In genomic region chr18:6155707-6156106, GRCh38 we compare ENCODE assay signal across 26 cellular contexts.
"Had no signal": no experiment of that assay in that cellular context is flagged by ENCODE, and none has a peak within 500 bp of the region (broad histone marks: within the 10 kb centered on the region; RNA-seq: fewer than 3 reads in every experiment).

No MANE protein-coding gene starts in this region.

- H3K36me3 ChIP-seq: stomach, thoracic aorta, thyroid gland, tibial artery, transverse colon, upper lobe of right lung, uterus, vagina had no signal

- H3K27ac ChIP-seq: stomach, suprapubic skin, testis, thoracic aorta, thyroid gland, tibial artery, tibial nerve, transverse colon, upper lobe of left lung, upper lobe of right lung, uterus, vagina had no signal

- H3K4me1 ChIP-seq: stomach, suprapubic skin, testis, thyroid gland, tibial artery, tibial nerve, transverse colon, upper lobe of left lung, upper lobe of right lung, uterus, vagina had no signal

- H3K27me3 ChIP-seq: stomach, suprapubic skin, testis, thyroid gland, tibial artery, tibial nerve, transverse colon, upper lobe of left lung, upper lobe of right lung, uterus, vagina had no signal

- H3K4me3 ChIP-seq: stomach, suprapubic skin, testis, thoracic aorta, thyroid gland, tibial artery, tibial nerve, transverse colon, upper lobe of left lung, upper lobe of right lung, uterus, vagina had no signal

- DNase-seq: stimulated activated CD4-positive, alpha-beta T cell treated with anti-CD3 and anti-CD28 coated beads, Interleukin-2, amount 100 ng/mL, for 48 hours; stimulated activated CD4-positive, alpha-beta T cell treated with anti-CD3 and anti-CD28 coated beads, Interleukin-4, amount 100 ng/mL, for 1 hour; stimulated activated CD4-positive, alpha-beta T cell treated with anti-CD3 and anti-CD28 coated beads, Interleukin-4, amount 100 ng/mL, for 24 hours; stimulated activated CD4-positive, alpha-beta T cell treated with anti-CD3 and anti-CD28 coated beads, Interleukin-4, amount 100 ng/mL, for 4 hours; stimulated activated CD8-positive, alpha-beta memory T cell treated with anti-CD3 and anti-CD28 coated beads, Interleukin-4, amount 100 ng/mL, for 48 hours; stimulated activated naive B cell treated with anti-CD40 and anti-IgM and Interleukin-4, amounts not matched to agents 10 μg/mL and 1 μg/mL and 100 μg/mL, for 72 hours; stimulated activated naive CD4-positive, alpha-beta T cell; stimulated activated naive CD4-positive, alpha-beta T cell treated with Interleukin-2 at 50 U/mL for 16 hours; stimulated activated naive CD8-positive, alpha-beta T cell treated with anti-CD3 and anti-CD28 coated beads, Interleukin-15, amount 100 ng/mL, for 72 hours; stimulated activated naive CD8-positive, alpha-beta T cell treated with anti-CD3 and anti-CD28 coated beads, Interleukin-15, Interleukin-2, amounts not matched to agents 100 U/mL and 50 U/mL, for 24 hours; stomach; substantia nigra; testis; thyroid gland; tibial artery; transverse colon; trophoblast cell; upper lobe of left lung; upper lobe of right lung; uterus had no signal

- ATAC-seq: stimulated activated effector memory CD8-positive, alpha-beta T cell treated with anti-CD3 and anti-CD28 coated beads, Interleukin-12 subunit alpha, Interleukin-12 subunit beta, amount 100 ng/mL, for 72 hours; stimulated activated memory B cell treated with anti-CD40 and anti-IgM and Interleukin-4, amounts not matched to agents 10 μg/mL and 1 μg/mL and 100 μg/mL, for 72 hours; stimulated activated naive B cell treated with anti-CD40 and anti-IgM and Interleukin-4, amounts not matched to agents 10 μg/mL and 1 μg/mL and 100 μg/mL, for 72 hours; stimulated activated naive CD8-positive, alpha-beta T cell treated with anti-CD3 and anti-CD28 coated beads, Interleukin-15, amount 100 ng/mL, for 72 hours; stimulated activated naive CD8-positive, alpha-beta T cell treated with anti-CD3 and anti-CD28 coated beads, Interleukin-15, Interleukin-2, amounts not matched to agents 100 U/mL and 50 U/mL, for 24 hours; upper lobe of right lung had no signal

- H3K9me3 ChIP-seq: suprapubic skin, testis, thoracic aorta, thyroid gland, transverse colon, upper lobe of left lung, upper lobe of right lung, vagina had no signal
